Comparison of ENCODE assay signal across 8 cellular contexts in the genomic region with DNA sequence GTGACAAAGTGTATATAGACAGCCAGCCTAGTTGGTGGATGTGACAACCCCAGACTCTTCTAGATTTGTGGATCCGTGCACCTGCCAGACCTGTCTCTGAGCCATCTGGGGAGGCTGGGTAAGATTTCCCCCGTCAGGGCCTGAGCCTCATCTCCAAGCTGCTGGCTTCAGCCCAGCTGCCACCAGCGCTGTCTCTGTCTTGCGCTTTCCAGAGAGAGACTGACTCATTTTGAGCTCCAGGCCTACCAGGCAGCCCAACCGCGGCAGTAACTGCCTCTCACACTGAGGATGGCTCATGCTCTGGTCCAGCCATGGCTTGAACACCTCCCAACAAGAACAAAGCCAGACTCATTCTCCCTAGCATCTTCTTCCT. TPM values are rescaled to one million over a fixed set of nuclear protein-coding genes. Genes with fewer than 3 reads are reported as not detected.
DNase-seq lines count a peak whose midpoint lies in the region; ATAC-seq and TF ChIP-seq lines count a peak whose summit lies in the region.

No MANE protein-coding gene starts in this region.

- H3K79me1 ChIP-seq in IMR-90 (ENCODE audit: low read depth in 1 of 2, low read length in 2 of 2): peaks cover 33 to 86% of the 10 kb centered on the region in 2 experiments; a peak in 3 of 4 replicates

- H3K9me3 Mint-ChIP-seq in activated T-cell treated with anti-CD3 and anti-CD28 coated beads, Interleukin-2, amount 50 U/mL, for 72 hours: no peaks in the 10 kb centered on the region

- H3K23ac ChIP-seq in IMR-90 (ENCODE audit: low read depth, low read length): no peak overlapping the region

- no peak overlapping the region for H3K4me2 ChIP-seq in IMR-90 (ENCODE audit: low read depth, low read length)

- H2BK5ac ChIP-seq in IMR-90 (ENCODE audit: low read depth, low read length, poor library complexity, severe bottlenecking): no peak overlapping the region

- no peak for TF ChIP-seq CTCF in IMR-90 (conservative IDR thresholded peaks at IDR 0.05; ENCODE audit: low read depth, low read length)
- no peak for TF ChIP-seq CTCF in right lobe of liver (IDR thresholded peaks at IDR 0.05)
- TF ChIP-seq CTCF in upper lobe of right lung (IDR thresholded peaks at IDR 0.05): no peak

- no peak overlapping the region for H2BK15ac ChIP-seq in IMR-90 (ENCODE audit: low read depth, low read length)

- no peak overlapping the region for H2AK5ac ChIP-seq in IMR-90 (ENCODE audit: low read depth, low read length)

- H4K8ac ChIP-seq in IMR-90 (ENCODE audit: low read depth in 2 of 2, low read length in 2 of 2): no peak overlapping the region

- intact Hi-C loops in IMR-90 (cut with micrococcal nuclease) (no loop called here), right lobe of liver (cut with DNase I) (loop anchor here in 1 of 2 donors (10.0 kb wide), 1 partner anchor 172 kb away; no protein-coding TSS in a partner anchor), upper lobe of right lung (cut with DNase I) (loop anchor here (10.0 kb wide), 1 partner anchor 92 kb away; a partner anchor contains a TSS)

- H3K18ac ChIP-seq in IMR-90 (ENCODE audit: low read depth, low read length): no peak overlapping the region

- H4K91ac ChIP-seq in IMR-90 (ENCODE audit: insufficient read depth, low read depth, low read length): no peak overlapping the region

- peaks cover 22 to 31% of the 10 kb centered on the region in 2 donors for H3K36me3 Mint-ChIP-seq in activated T-cell treated with anti-CD3 and anti-CD28 coated beads, Interleukin-2, amount 50 U/mL, for 72 hours (ENCODE audit: insufficient read depth in 2 of 2)

- no TSS peak for BruUV-seq in IMR-90 (replicated peaks; lab: Mats Ljungman, UMichigan)

- H3K4me3 ChIP-seq in IMR-90 (ENCODE audit: insufficient read depth, low read depth, low read length) (no peak overlapping the region), right lobe of liver (no peak overlapping the region), upper lobe of right lung (no peak overlapping the region)

- H2AFZ ChIP-seq in IMR-90 (replicated peaks; ENCODE audit: low read length, poor library complexity): no peak overlapping the region

- no peak overlapping the region for H2BK120ac ChIP-seq in IMR-90 (ENCODE audit: low read depth, low read length)

- TF ChIP-seq POLR2A in IMR-90 (IDR thresholded peaks at IDR 0.05; ENCODE audit: low read depth, low read length): no peak
- TF ChIP-seq POLR2A in right lobe of liver (IDR thresholded peaks at IDR 0.05): no peak

- in situ Hi-C loops in IMR-90 (cut with MboI; ENCODE audit: low sequenced_read_pairs): no loop called here

- peaks cover 56% of the 10 kb centered on the region for H3K4me1 Mint-ChIP-seq in activated T-cell treated with anti-CD3 and anti-CD28 coated beads, Interleukin-2, amount 50 U/mL, for 72 hours (ENCODE audit: low read depth)

- peak overlapping the region; percentile 79 for H3K27ac Mint-ChIP-seq in activated T-cell treated with anti-CD3 and anti-CD28 coated beads, Interleukin-2, amount 50 U/mL, for 72 hours

- dilution Hi-C loops in IMR-90 (cut with HindIII; ENCODE audit: low sequenced_read_pairs, unreplicated experiment): no loop called here

- H3K27me3 ChIP-seq in IMR-90 (ENCODE audit: control insufficient read depth, insufficient read depth, low read length) (no peaks in the 10 kb centered on the region), right lobe of liver (no peaks in the 10 kb centered on the region), upper lobe of right lung (no peaks in the 10 kb centered on the region)

- peak overlapping the region; percentile 71 to 89 for H3K4me3 Mint-ChIP-seq in activated T-cell treated with anti-CD3 and anti-CD28 coated beads, Interleukin-2, amount 50 U/mL, for 72 hours

- H3K4ac ChIP-seq in IMR-90 (ENCODE audit: low read depth, low read length): no peak overlapping the region

- peak; percentile 81 for DNase-seq in activated CD4-positive, alpha-beta T cell treated with anti-CD3 and anti-CD28 coated beads for 48 hours
- no peak for DNase-seq in activated CD4-positive, alpha-beta T cell treated with anti-CD3 and anti-CD28 coated beads for 1 hour
- peak; percentile 58 for DNase-seq in IMR-90
- DNase-seq in activated T-cell treated with anti-CD3 and anti-CD28 coated beads, Interleukin-2, amount 50 U/mL, for 72 hours: peak; percentile 79
- peak; percentile 31 to 42 (median 40) for DNase-seq in right lobe of liver
- peak; percentile 60 for DNase-seq in upper lobe of right lung
- DNase-seq in globus pallidus (ENCODE audit: low spot score): no peak
- DNase-seq in NCI-H774 (lab: John Stamatoyannopoulos, UW): no peak

- no peak overlapping the region; the same call in 1 of the 2 replicates for H3K9ac ChIP-seq in IMR-90 (ENCODE audit: low read depth, low read length)

- no peak overlapping the region for H3K56ac ChIP-seq in IMR-90 (ENCODE audit: extremely low read depth, insufficient read depth, low read length)

- H3K14ac ChIP-seq in IMR-90 (replicated peaks; ENCODE audit: low read depth, low read length): no peak overlapping the region

- peaks cover 59% of the 10 kb centered on the region for H3K36me3 ChIP-seq in IMR-90 (ENCODE audit: control insufficient read depth, insufficient read depth, low read length)
- H3K36me3 ChIP-seq in right lobe of liver: peaks cover 0 to 41% (median 23%) of the 10 kb centered on the region in 4 donors
- H3K36me3 ChIP-seq in upper lobe of right lung: peaks cover 51% of the 10 kb centered on the region

- H3K9me3 ChIP-seq in IMR-90 (ENCODE audit: control insufficient read depth, insufficient read depth, low read length) (no peaks in the 10 kb centered on the region), right lobe of liver (no peaks in the 10 kb centered on the region), upper lobe of right lung (no peaks in the 10 kb centered on the region)

- H3K4me1 ChIP-seq in IMR-90 (ENCODE audit: control insufficient read depth, insufficient read depth, low read length) (peaks cover 16% of the 10 kb centered on the region), right lobe of liver (peaks cover 0 to 5% (median 2%) of the 10 kb centered on the region in 4 donors), upper lobe of right lung (peaks cover 45% of the 10 kb centered on the region)

- no peaks in the 10 kb centered on the region for H3K27me3 Mint-ChIP-seq in activated T-cell treated with anti-CD3 and anti-CD28 coated beads, Interleukin-2, amount 50 U/mL, for 72 hours (ENCODE audit: low read depth)

- H3K9me1 ChIP-seq in IMR-90 (ENCODE audit: insufficient read depth, low read length): peaks cover 9% of the 10 kb centered on the region; the same call in 1 of the 2 replicates

- H4K5ac ChIP-seq in IMR-90 (ENCODE audit: low read depth, low read length): no peak overlapping the region

- 90% methylated on average over 2 of the region's 6 CpGs; no CpG with 5 or more reads in 1 of the 2 experiments for WGBS in IMR-90 (ENCODE audit: extremely low coverage in 2 of 2, insufficient read length in 1 of 2), 2 experiments
- 20% methylated on average over 1 of the region's 6 CpGs for WGBS in right lobe of liver (ENCODE audit: insufficient coverage, low coverage, low lambda C conversion rate, missing lambda C conversion rate)

- POLR2A ChIA-PET in IMR-90 (lab: Charles Lee; ENCODE audit: unreplicated experiment): no interaction called here

- ATAC-seq in IMR-90 (ENCODE audit: low read depth): no peak
- ATAC-seq in activated T-cell treated with anti-CD3 and anti-CD28 coated beads, Interleukin-2, amount 50 U/mL, for 72 hours (replicated peaks in 1 of 2): peak; percentile 49 to 59
- ATAC-seq in right lobe of liver: peak in 1 of 4 donors; percentile 1
- no peak for ATAC-seq in upper lobe of right lung

- H3K27ac ChIP-seq in IMR-90 (ENCODE audit: insufficient read depth, low read length) (no peak overlapping the region), right lobe of liver (peak overlapping the region in 1 of 3 donors; percentile 62), upper lobe of right lung (no peak overlapping the region)

- no peak for TF ChIP-seq RAD21 in IMR-90 (IDR thresholded peaks at IDR 0.05; ENCODE audit: low read length)

- peaks cover 51% of the 10 kb centered on the region for H4K20me1 ChIP-seq in IMR-90 (ENCODE audit: insufficient read depth, low read length)

- H2BK20ac ChIP-seq in IMR-90 (ENCODE audit: low read depth, low read length): no peak overlapping the region

- no peak overlapping the region for H2AK9ac ChIP-seq in IMR-90 (replicated peaks; ENCODE audit: low read depth, low read length, poor library complexity)

- CTCF ChIA-PET in IMR-90 (lab: Yijun Ruan, JAX): no interaction called here

TF ChIP-seq in IMR-90, 13 proteins besides CTCF, POLR2A, EP300 and RAD21:
- peak; percentile 13 for TF ChIP-seq RCOR1 (IDR thresholded peaks at IDR 0.05; ENCODE audit: insufficient replicate concordance, low read length)
- TF ChIP-seq, protein P1, sequence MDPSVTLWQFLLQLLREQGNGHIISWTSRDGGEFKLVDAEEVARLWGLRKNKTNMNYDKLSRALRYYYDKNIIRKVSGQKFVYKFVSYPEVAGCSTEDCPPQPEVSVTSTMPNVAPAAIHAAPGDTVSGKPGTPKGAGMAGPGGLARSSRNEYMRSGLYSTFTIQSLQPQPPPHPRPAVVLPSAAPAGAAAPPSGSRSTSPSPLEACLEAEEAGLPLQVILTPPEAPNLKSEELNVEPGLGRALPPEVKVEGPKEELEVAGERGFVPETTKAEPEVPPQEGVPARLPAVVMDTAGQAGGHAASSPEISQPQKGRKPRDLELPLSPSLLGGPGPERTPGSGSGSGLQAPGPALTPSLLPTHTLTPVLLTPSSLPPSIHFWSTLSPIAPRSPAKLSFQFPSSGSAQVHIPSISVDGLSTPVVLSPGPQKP (IDR thresholded peaks at IDR 0.05; ENCODE audit: borderline replicate concordance, low read depth, low read length): no peak

RNA-seq across cellular contexts. Expression of a gene that starts 26.4 kb away (rescaled TPM):
- total RNA-seq in IMR-90 (2012; rRNA removed): 10.9 and 19.2 TPM in 2 replicates
- polyA plus RNA-seq in IMR-90 (2012; rRNA removed): 11.3 and 12.6 TPM in 2 replicates
- polyA plus RNA-seq in IMR-90 (2012; cell fraction: cytosol; rRNA removed): 5.4 and 8.4 TPM in 2 replicates
- polyA plus RNA-seq in IMR-90 (2012; cell fraction: nucleus; rRNA removed; ENCODE audit: low replicate concordance): 6.7 and 10.4 TPM in 2 replicates
- total RNA-seq in activated T-cell treated with anti-CD3 and anti-CD28 coated beads, Interleukin-2, amount 50 U/mL, for 72 hours: 10 to 100 TPM; 72.0 to 75.8 TPM
- 10 to 100 TPM; 16.1 to 24.7 (median 19.5) TPM for total RNA-seq in right lobe of liver
- 21.4 TPM for total RNA-seq in upper lobe of right lung

RNA-seq across cellular contexts. Expression of a gene that starts 26.6 kb away (rescaled TPM):
- 1.6 and 1.7 TPM in 2 replicates for total RNA-seq in IMR-90 (2012; rRNA removed)
- polyA plus RNA-seq in IMR-90 (2012; rRNA removed): 2.1 and 2.2 TPM in 2 replicates
- polyA plus RNA-seq in IMR-90 (2012; cell fraction: cytosol; rRNA removed): 2.0 and 2.3 TPM in 2 replicates
- 1.1 and 1.6 TPM in 2 replicates for polyA plus RNA-seq in IMR-90 (2012; cell fraction: nucleus; rRNA removed; ENCODE audit: low replicate concordance)
- total RNA-seq in activated T-cell treated with anti-CD3 and anti-CD28 coated beads, Interleukin-2, amount 50 U/mL, for 72 hours: 1 to 10 TPM; 3.8 to 5.5 TPM
- total RNA-seq in right lobe of liver: 1 to 10 TPM; 1.0 to 4.3 (median 2.8) TPM
- 8.0 TPM for total RNA-seq in upper lobe of right lung

Comparison
In these comparisons a context has a peak if more than half of its experiments do, and no peak if none do; other contexts are left out.
1. DNase-seq: peak in activated CD4-positive, alpha-beta T cell treated with anti-CD3 and anti-CD28 coated beads for 48 hours (single experiment), IMR-90 (single experiment), activated T-cell treated with anti-CD3 and anti-CD28 coated beads, Interleukin-2, amount 50 U/mL, for 72 hours (2 of 2), right lobe of liver (3 of 3) and upper lobe of right lung (single experiment); none in activated CD4-positive, alpha-beta T cell treated with anti-CD3 and anti-CD28 coated beads for 1 hour (single experiment), globus pallidus (single experiment) and NCI-H774 (single experiment).
2. ATAC-seq: peak in activated T-cell treated with anti-CD3 and anti-CD28 coated beads, Interleukin-2, amount 50 U/mL, for 72 hours (2 of 2); none in IMR-90 (single experiment) and upper lobe of right lung (single experiment).